Comparison of ENCODE assay signal across 9 cellular contexts in genomic region chr10:69958232-69958902, GRCh38.
DNase-seq lines count a peak whose midpoint lies in the region; ATAC-seq, FAIRE-seq and TF ChIP-seq lines count a peak whose summit lies in the region.
"Had no signal": no experiment of that assay in that cellular context is flagged by ENCODE, and none has a peak within 500 bp of the region (broad histone marks: within the 10 kb centered on the region; RNA-seq: fewer than 3 reads in every experiment).

No MANE protein-coding gene starts in this region.

- H3K9me3 ChIP-seq in GM12878 (replicated peaks; ENCODE audit: control insufficient read depth, insufficient read depth, low read length): no peaks in the 10 kb centered on the region
- no peaks in the 10 kb centered on the region for H3K9me3 ChIP-seq in tibial artery

- 0 out of 2 replicates have a peak, but pooled peaks cover 2% of the 10 kb centered on the region for H4K20me1 ChIP-seq in GM12878 (ENCODE audit: control insufficient read depth, insufficient read depth)

- TF ChIP-seq CTCF in GM12878 (IDR thresholded peaks at IDR 0.05 in 2 of 3, conservative IDR thresholded peaks at IDR 0.05 in 1 of 3; ENCODE audit: control insufficient read depth in 2 of 3, extremely low read depth in 1 of 3, insufficient read depth in 1 of 3, low read depth in 3 of 3, low read length in 3 of 3) (peak; percentile 84 to 91 (median 90)), tibial artery (IDR thresholded peaks at IDR 0.05) (peak; percentile 59 to 69)

- POLR2A ChIA-PET in GM12878 (lab: Charles Lee): interaction anchor here (0.9 to 1.5 kb wide), 2 partner anchors 16 to 21 kb away, joined by 3 to 4 read pairs; no protein-coding TSS in a partner anchor

- 22% methylated on average over 1 of the region's 1 CpG for WGBS in GM12878 (ENCODE audit: insufficient coverage, insufficient replicate concordance, low lambda C conversion rate, missing lambda C conversion rate)

- peak; percentile 52 for DNase-seq in activated CD8-positive, alpha-beta memory T cell treated with anti-CD3 and anti-CD28 coated beads, Interleukin-2, amount 50 U/mL, for 48 hours
- DNase-seq in activated CD8-positive, alpha-beta memory T cell treated with anti-CD3 and anti-CD28 coated beads, Interleukin-2, amount 50 U/mL, for 4 hours: no peak
- peak; percentile 32 for DNase-seq in NCI-H526 treated with DMSO at 0.1 percent for 48 hours (lab: John Stamatoyannopoulos, UW)
- DNase-seq in GM12878 (ENCODE audit: low read depth, low spot score): no peak
- peak; percentile 55 for DNase-seq in iris pigment epithelial cell (ENCODE audit: low read depth)
- no peak for DNase-seq in tibial artery

- intact Hi-C loops in GM12878 (cut with micrococcal nuclease; ENCODE audit: unreplicated experiment): loop anchor here (1.0 kb wide), 1 partner anchor 22 kb away; no protein-coding TSS in a partner anchor
- intact Hi-C loops in tibial artery (cut with DNase I; ENCODE audit: low total_unique reads): no loop called here

- H3K27ac ChIP-seq in GM12878 (ENCODE audit: control insufficient read depth, insufficient read depth): no peak overlapping the region
- H3K27ac ChIP-seq in tibial artery: no peak overlapping the region

- peak; percentile 81 for FAIRE-seq in GM12878 (lab: Jason Lieb, UNC)
- FAIRE-seq: colon had no signal

- H3K36me3 ChIP-seq in GM12878 (ENCODE audit: control insufficient read depth in 2 of 2, insufficient read depth in 2 of 2, low read length in 1 of 2) (no peaks in the 10 kb centered on the region), tibial artery (peaks cover 0 to 11% (median 0%) of the 10 kb centered on the region in 3 donors)

- in situ Hi-C loops in GM12878 (cut with MboI): no loop called here

- TF ChIP-seq RAD21 in GM12878 (IDR thresholded peaks at IDR 0.05; ENCODE audit: insufficient read depth, low read depth, low read length): peak; percentile 83

- no peak overlapping the region for H3K4me2 ChIP-seq in GM12878 (ENCODE audit: control insufficient read depth, insufficient read depth)

- no peak for TF ChIP-seq EP300 in GM12878 (IDR thresholded peaks at IDR 0.05; ENCODE audit: borderline replicate concordance in 1 of 2, control insufficient read depth in 1 of 2, low read depth in 2 of 2, low read length in 2 of 2)

- SMC1A ChIA-PET in GM12878 (lab: Charles Lee; ENCODE audit: uncharacterized antibody, unreplicated experiment): interaction anchor here (0.5 to 3.2 kb wide), 25 partner anchors 9 to 429 kb away, joined by 3 to 26 read pairs (median 4); partner anchors contain the start of gene TYSND1

- H3K4me3 ChIP-seq in GM12878 (no peak overlapping the region), tibial artery (no peak overlapping the region)

- H3K27me3 ChIP-seq in GM12878 (replicated peaks in 1 of 2; ENCODE audit: control insufficient read depth in 2 of 2, insufficient read depth in 2 of 2, low read length in 1 of 2): peaks cover 0 to 2% of the 10 kb centered on the region in 2 experiments; a peak in 2 of 4 replicates
- H3K27me3 ChIP-seq in tibial artery: no peaks in the 10 kb centered on the region

- RAD21 ChIA-PET in GM12878 (lab: Charles Lee; ENCODE audit: unreplicated experiment): interaction anchor here (0.7 to 3.8 kb wide), 14 partner anchors 8 to 406 kb away, joined by 3 to 37 read pairs (median 6); partner anchors contain the start of gene TYSND1

- no peak overlapping the region for H2AFZ ChIP-seq in GM12878 (ENCODE audit: control insufficient read depth, low read depth, low read length)

- H3K9ac ChIP-seq in GM12878 (ENCODE audit: control insufficient read depth, insufficient read depth, low read length): no peak overlapping the region

- TF ChIP-seq POLR2A in GM12878 (IDR thresholded peaks at IDR 0.05; ENCODE audit: low read depth, low read length): no peak

- no TSS peak for BruUV-seq in GM12878 (replicated peaks; lab: Mats Ljungman, UMichigan)

- CTCF ChIA-PET in GM12878 (lab: Yijun Ruan, JAX): interaction anchor here (0.6 to 6.2 kb wide), 45 partner anchors 9 to 508 kb away, joined by 3 to 100 read pairs (median 5); partner anchors contain the start of genes TSPAN15 and TYSND1

- H3K79me2 ChIP-seq in GM12878 (ENCODE audit: control insufficient read depth, insufficient read depth, low read length): no peaks in the 10 kb centered on the region

- H3K4me1 ChIP-seq in GM12878 (ENCODE audit: control insufficient read depth, insufficient read depth, low read length): peaks cover 6% of the 10 kb centered on the region
- H3K4me1 ChIP-seq in tibial artery: no peaks in the 10 kb centered on the region

- peak; percentile 69 for ATAC-seq in HG02798 (IDR thresholded peaks at IDR 0.05; ENCODE audit: poor library complexity, unreplicated experiment)
- ATAC-seq in GM12878: peak; percentile 81
- ATAC-seq in HG03025 (IDR thresholded peaks at IDR 0.05; ENCODE audit: low FRiP score, unreplicated experiment): no peak

TF ChIP-seq in GM12878, 131 proteins besides CTCF, POLR2A, EP300 and RAD21 (continues in another document):
- TF ChIP-seq SMARCA5 (IDR thresholded peaks at IDR 0.05) (peak; percentile 19; the same call in 1 of the 2 replicates), SREBF1 (IDR thresholded peaks at IDR 0.05; ENCODE audit: low read length) (no peak), ELK1 (IDR thresholded peaks at IDR 0.05; ENCODE audit: low read depth, low read length) (no peak), RUNX3 (IDR thresholded peaks at IDR 0.05; ENCODE audit: low read length) (peak; percentile 80), E4F1 (IDR thresholded peaks at IDR 0.05; ENCODE audit: borderline replicate concordance, partially characterized antibody) (no peak), ZNF384 (IDR thresholded peaks at IDR 0.05; ENCODE audit: borderline replicate concordance, low read depth, low read length) (no peak), ZBTB11 (CRISPR knock-in tag; IDR thresholded peaks at IDR 0.05) (no peak), NR2C1 (IDR thresholded peaks at IDR 0.05) (peak; percentile 29; the same call in 1 of the 2 replicates), BACH1 (IDR thresholded peaks at IDR 0.05; ENCODE audit: borderline replicate concordance) (no peak)

Comparison
In these comparisons a context has a peak if more than half of its experiments do, and no peak if none do; other contexts are left out.
1. DNase-seq: peak in activated CD8-positive, alpha-beta memory T cell treated with anti-CD3 and anti-CD28 coated beads, Interleukin-2, amount 50 U/mL, for 48 hours (single experiment), NCI-H526 treated with DMSO at 0.1 percent for 48 hours (single experiment) and iris pigment epithelial cell (single experiment); none in activated CD8-positive, alpha-beta memory T cell treated with anti-CD3 and anti-CD28 coated beads, Interleukin-2, amount 50 U/mL, for 4 hours (single experiment), GM12878 (single experiment) and tibial artery (0 of 2).